17 cellular contexts compared by ENCODE assay signal in the genomic region with DNA sequence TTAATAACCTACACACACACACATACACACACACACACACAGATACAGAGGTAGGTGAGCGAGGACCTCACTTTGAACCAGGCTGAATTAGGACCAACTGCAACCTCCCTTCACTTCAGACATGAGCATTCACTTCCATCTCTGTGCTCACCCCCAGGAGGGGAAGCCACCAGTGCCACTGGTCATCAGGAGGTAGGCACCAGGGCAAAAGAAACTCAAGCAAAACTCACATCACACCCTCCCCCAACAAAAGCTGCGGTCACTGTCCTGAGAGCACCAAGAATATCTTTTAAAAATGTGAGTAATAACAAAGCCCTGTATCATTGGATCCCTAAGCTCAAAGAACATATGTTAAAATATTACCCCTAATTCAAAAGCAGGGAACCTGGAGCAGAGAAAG. TPM values are rescaled to one million over a fixed set of nuclear protein-coding genes. Genes with fewer than 3 reads are reported as not detected.
DNase-seq lines count a peak whose midpoint lies in the region; ATAC-seq, FAIRE-seq and TF ChIP-seq lines count a peak whose summit lies in the region.
"Had no signal": no experiment of that assay in that cellular context is flagged by ENCODE, and none has a peak within 500 bp of the region (broad histone marks: within the 10 kb centered on the region; RNA-seq: fewer than 3 reads in every experiment).

No MANE protein-coding gene starts in this region.

- H2AFZ ChIP-seq in OCI-LY1 (ENCODE audit: low read length) (no peak overlapping the region), H1 (ENCODE audit: low read length) (no peak overlapping the region)

- no peak overlapping the region for H2BK120ac ChIP-seq in H1 (replicated peaks; ENCODE audit: low read depth, low read length)

- peak overlapping the region; percentile 58 for H3K4me3 ChIP-seq in DOHH2 (ENCODE audit: low read length)
- H3K4me3 ChIP-seq in OCI-LY1 (ENCODE audit: low read depth, low read length, poor library complexity, severe bottlenecking) = peak overlapping the region; percentile 93
- no peak overlapping the region for H3K4me3 ChIP-seq in H1 (ENCODE audit: extremely low read depth in 1 of 4, insufficient read depth in 2 of 4, low read depth in 3 of 4, low read length in 4 of 4)
- H3K4me3 ChIP-seq in sigmoid colon = no peak overlapping the region
- no peak overlapping the region for H3K4me3 ChIP-seq in CD8-positive, alpha-beta memory T cell (ENCODE audit: low read length)
- no peak overlapping the region for H3K4me3 ChIP-seq in upper lobe of right lung
- H3K4me3 ChIP-seq: HAP-1 had no signal

- no peak overlapping the region for H3K27ac Mint-ChIP-seq in CD8-positive, alpha-beta memory T cell
- H3K27ac Mint-ChIP-seq: CD4-positive, alpha-beta T cell had no signal

- H3K4me3 Mint-ChIP-seq in CD8-positive, alpha-beta memory T cell = no peak overlapping the region
- H3K4me3 Mint-ChIP-seq: CD4-positive, alpha-beta T cell had no signal

- H3K9me3 ChIP-seq in DOHH2 (ENCODE audit: control insufficient read depth, insufficient read depth, low read length) (no peaks in the 10 kb centered on the region), OCI-LY1 (ENCODE audit: low read length) (no peaks in the 10 kb centered on the region), H1 (ENCODE audit: insufficient read depth in 2 of 2, low read depth in 1 of 2, low read length in 1 of 2) (no peaks in the 10 kb centered on the region), sigmoid colon (no peaks in the 10 kb centered on the region), upper lobe of right lung (no peaks in the 10 kb centered on the region)
- H3K9me3 ChIP-seq in CD8-positive, alpha-beta memory T cell (ENCODE audit: low read length) = no peaks in the 10 kb centered on the region
- H3K9me3 ChIP-seq: HAP-1 had no signal

- no peak overlapping the region for H3K4ac ChIP-seq in H1 (replicated peaks; ENCODE audit: insufficient read length, low read depth, low read length)

- H3F3A ChIP-seq in DOHH2 (ENCODE audit: control insufficient read depth, insufficient read depth) (peaks cover 34% of the 10 kb centered on the region), OCI-LY1 (ENCODE audit: insufficient read depth, low read length) (no peaks in the 10 kb centered on the region)

- no peaks in the 10 kb centered on the region for H3K27me3 Mint-ChIP-seq in CD8-positive, alpha-beta memory T cell
- H3K27me3 Mint-ChIP-seq: CD4-positive, alpha-beta T cell had no signal

- no peak overlapping the region for H2BK5ac ChIP-seq in H1 (ENCODE audit: low read depth, low read length)

- H3K4me2 ChIP-seq in DOHH2 (ENCODE audit: low read length) (peak overlapping the region; percentile 98), OCI-LY1 (ENCODE audit: low read length) (peak overlapping the region; percentile 96), H1 (ENCODE audit: insufficient read depth in 1 of 2, low read depth in 2 of 2, low read length in 2 of 2) (no peak overlapping the region)

- H3K79me1 ChIP-seq in H1 (ENCODE audit: low read depth, low read length) = no peaks in the 10 kb centered on the region

- FAIRE-seq in H1 (lab: Jason Lieb, UNC) = peak; percentile 7

- TF ChIP-seq POLR2A in H1 (IDR thresholded peaks at IDR 0.05; ENCODE audit: control extremely low read depth in 1 of 2, low read depth in 2 of 2, low read length in 2 of 2) = no peak
- TF ChIP-seq POLR2A in sigmoid colon (IDR thresholded peaks at IDR 0.05) = no peak

- H3K23me2 ChIP-seq in H1 (ENCODE audit: low read depth, low read length) = no peaks in the 10 kb centered on the region

- no peak overlapping the region for H2AK5ac ChIP-seq in H1 (ENCODE audit: low read depth, low read length)

- TF ChIP-seq RAD21 in H1 (IDR thresholded peaks at IDR 0.05 in 1 of 2, conservative IDR thresholded peaks at IDR 0.05 in 1 of 2; ENCODE audit: low read depth in 2 of 2, low read length in 2 of 2) = no peak

- no peak overlapping the region for H4K5ac ChIP-seq in H1 (ENCODE audit: insufficient read length, low read depth, low read length)

- no peak overlapping the region for H3K56ac ChIP-seq in H1 (replicated peaks; ENCODE audit: insufficient read length, low read depth, low read length)

- peak overlapping the region; percentile 92 for H3K27ac ChIP-seq in DOHH2 (ENCODE audit: low read depth, low read length)
- peak overlapping the region; percentile 98 for H3K27ac ChIP-seq in OCI-LY1 (ENCODE audit: low read depth, low read length, poor library complexity, severe bottlenecking)
- H3K27ac ChIP-seq in H1 (ENCODE audit: low read depth, low read length) = no peak overlapping the region
- peak overlapping the region; percentile 49 to 99 (median 97) for H3K27ac ChIP-seq in sigmoid colon
- no peak overlapping the region for H3K27ac ChIP-seq in CD8-positive, alpha-beta memory T cell (ENCODE audit: low read depth, low read length)
- no peak overlapping the region for H3K27ac ChIP-seq in upper lobe of right lung

- H3K9me3 Mint-ChIP-seq in CD8-positive, alpha-beta memory T cell = no peaks in the 10 kb centered on the region
- H3K9me3 Mint-ChIP-seq: CD4-positive, alpha-beta T cell had no signal

- H4K20me1 ChIP-seq in DOHH2 (ENCODE audit: control insufficient read depth, insufficient read depth, low read depth, low read length) = no peaks in the 10 kb centered on the region
- H4K20me1 ChIP-seq in OCI-LY1 (ENCODE audit: insufficient read depth, low read length) = no peaks in the 10 kb centered on the region
- H4K20me1 ChIP-seq in H1 (replicated peaks in 1 of 2; ENCODE audit: control insufficient read depth in 1 of 2, insufficient read depth in 2 of 2, low read length in 2 of 2) = no peaks in the 10 kb centered on the region

- H3K79me2 ChIP-seq in DOHH2 (ENCODE audit: control insufficient read depth, low read length) (peaks cover 100% of the 10 kb centered on the region), OCI-LY1 (ENCODE audit: insufficient read depth, low read length) (peaks cover 99% of the 10 kb centered on the region), H1 (ENCODE audit: control insufficient read depth in 1 of 2, insufficient read depth in 2 of 2, low read length in 2 of 2) (no peaks in the 10 kb centered on the region)

- H3K9me2 ChIP-seq in DOHH2 (replicated peaks; ENCODE audit: control insufficient read depth, low read length) = no peaks in the 10 kb centered on the region
- H3K9me2 ChIP-seq in OCI-LY1 (ENCODE audit: low read depth, low read length) = no peaks in the 10 kb centered on the region

- peaks cover 80% of the 10 kb centered on the region for H3K4me1 ChIP-seq in DOHH2 (ENCODE audit: control insufficient read depth, low read length)
- H3K4me1 ChIP-seq in OCI-LY1 (ENCODE audit: insufficient read depth, low read length, severe bottlenecking) = peaks cover 96% of the 10 kb centered on the region
- peaks cover 0 to 8% (median 4%) of the 10 kb centered on the region in 4 experiments; a peak in 4 of 7 replicates for H3K4me1 ChIP-seq in H1 (replicated peaks in 1 of 4; ENCODE audit: control insufficient read depth in 3 of 4, insufficient read depth in 4 of 4, low read length in 3 of 4)
- peaks cover 0 to 59% (median 41%) of the 10 kb centered on the region in 4 donors for H3K4me1 ChIP-seq in sigmoid colon
- H3K4me1 ChIP-seq in CD8-positive, alpha-beta memory T cell (ENCODE audit: insufficient read depth, low read length) = peaks cover 3% of the 10 kb centered on the region
- peaks cover 13% of the 10 kb centered on the region for H3K4me1 ChIP-seq in upper lobe of right lung

- H2BK12ac ChIP-seq in H1 (ENCODE audit: low read depth, low read length) = no peak overlapping the region

- WGBS in H1 (ENCODE audit: extremely low coverage in 1 of 2, insufficient coverage in 1 of 2, insufficient read length in 1 of 2, insufficient replicate concordance in 2 of 2, low coverage in 1 of 2, low lambda C conversion rate in 2 of 2, missing lambda C conversion rate in 1 of 2), 2 experiments = 94% methylated on average over 2 of the region's 2 CpGs; no CpG with 5 or more reads in 1 of the 2 experiments
- 93 to 99% methylated on average over 2 of the region's 2 CpGs for WGBS in sigmoid colon, 2 donors

- no peak overlapping the region for H3K14ac ChIP-seq in H1 (ENCODE audit: insufficient read length)

- DNase-seq in H1 (ENCODE audit: low read depth in 1 of 2, low spot score in 2 of 2) (no peak), sigmoid colon (no peak), upper lobe of right lung (no peak)
- no peak for DNase-seq in activated naive CD4-positive, alpha-beta T cell (lab: John Stamatoyannopoulos, UW)
- no peak for DNase-seq in CD8-positive, alpha-beta memory T cell
- DNase-seq: AML-193; Calu3; CD4-positive, alpha-beta T cell; NCI-H1048; NCI-H146; NCI-H2081; NCI-H510A; NCI-H774 had no signal

- no peak for ATAC-seq in upper lobe of right lung
- ATAC-seq: Panc1 had no signal

- no peak for TF ChIP-seq EP300 in H1 (IDR thresholded peaks at IDR 0.05; ENCODE audit: borderline replicate concordance in 1 of 2, low read depth in 2 of 2, low read length in 2 of 2)
- TF ChIP-seq EP300 in sigmoid colon (IDR thresholded peaks at IDR 0.05) = no peak

- TF ChIP-seq CTCF in DOHH2 (IDR thresholded peaks at IDR 0.05; ENCODE audit: low read depth, low read length, poor library complexity, severe bottlenecking) (no peak), OCI-LY1 (IDR thresholded peaks at IDR 0.05; ENCODE audit: low read length) (no peak), H1 (IDR thresholded peaks at IDR 0.05; ENCODE audit: control extremely low read depth in 1 of 3, insufficient read depth in 1 of 3, low read depth in 1 of 3, low read length in 3 of 3) (no peak), sigmoid colon (IDR thresholded peaks at IDR 0.05) (no peak), upper lobe of right lung (IDR thresholded peaks at IDR 0.05) (no peak)

- H4K8ac ChIP-seq in H1 (ENCODE audit: extremely low read depth, insufficient read depth, low read length) = no peak overlapping the region

- no peak overlapping the region for H3K18ac ChIP-seq in H1 (ENCODE audit: extremely low read depth, low read length)

- POLR2A ChIA-PET in H1 (lab: Charles Lee; ENCODE audit: partially characterized antibody) = no interaction called here
- POLR2A ChIA-PET in CD8-positive, alpha-beta memory T cell (lab: Charles Lee) = no interaction called here

- H2BK20ac ChIP-seq in H1 (ENCODE audit: low read length) = no peak overlapping the region

- no peak overlapping the region for H2BK15ac ChIP-seq in H1 (ENCODE audit: low read length)

- intact Hi-C loops in sigmoid colon (cut with DNase I) (no loop called here), upper lobe of right lung (cut with DNase I) (no loop called here)

- H3K36me3 Mint-ChIP-seq in CD8-positive, alpha-beta memory T cell = peaks cover 0 to 7% (median 5%) of the 10 kb centered on the region in 3 donors

- peaks cover 0 to under 1% (median 0%) of the 10 kb centered on the region in 3 donors for H3K4me1 Mint-ChIP-seq in CD8-positive, alpha-beta memory T cell

- H3K9ac ChIP-seq in OCI-LY1 (ENCODE audit: low read length) (peak overlapping the region; percentile 96), H1 (replicated peaks in 1 of 4; ENCODE audit: extremely low read depth in 1 of 4, low read depth in 3 of 4, low read length in 3 of 4) (no peak overlapping the region)

- no peak overlapping the region for H4K91ac ChIP-seq in H1 (replicated peaks; ENCODE audit: insufficient read length, low read length)

- no peaks in the 10 kb centered on the region for H3K27me3 ChIP-seq in DOHH2 (ENCODE audit: control insufficient read depth, low read length)
- no peaks in the 10 kb centered on the region for H3K27me3 ChIP-seq in OCI-LY1 (ENCODE audit: insufficient read depth, low read length)
- peaks cover 0 to 4% (median 3%) of the 10 kb centered on the region in 4 experiments; a peak in 5 of 7 replicates for H3K27me3 ChIP-seq in H1 (replicated peaks in 1 of 4; ENCODE audit: control insufficient read depth in 3 of 4, extremely low read depth in 1 of 4, insufficient read depth in 3 of 4, low read length in 3 of 4)
- H3K27me3 ChIP-seq in sigmoid colon = no peaks in the 10 kb centered on the region
- no peaks in the 10 kb centered on the region for H3K27me3 ChIP-seq in CD8-positive, alpha-beta memory T cell (ENCODE audit: insufficient read depth, low read length, poor library complexity, severe bottlenecking)
- no peaks in the 10 kb centered on the region for H3K27me3 ChIP-seq in upper lobe of right lung

- CTCF ChIA-PET in H1 (lab: Charles Lee; ENCODE audit: partially characterized antibody) = interaction anchor here (0.7 to 1.4 kb wide), 3 partner anchors 82 to 110 kb away, joined by 3 to 5 read pairs (median 3); no protein-coding TSS in a partner anchor
- CTCF ChIA-PET in CD8-positive, alpha-beta memory T cell (lab: Charles Lee) = no interaction called here

- H3K36me3 ChIP-seq in DOHH2 (ENCODE audit: control insufficient read depth, low read length) (peaks cover 90% of the 10 kb centered on the region), OCI-LY1 (ENCODE audit: insufficient read depth, low read length) (peaks cover 51% of the 10 kb centered on the region; the same call in 1 of the 2 replicates), H1 (ENCODE audit: control insufficient read depth in 2 of 4, insufficient read depth in 4 of 4, low read length in 3 of 4) (no peaks in the 10 kb centered on the region), sigmoid colon (no peaks in the 10 kb centered on the region), upper lobe of right lung (no peaks in the 10 kb centered on the region)
- no peaks in the 10 kb centered on the region for H3K36me3 ChIP-seq in CD8-positive, alpha-beta memory T cell (ENCODE audit: insufficient read depth, low read length)
- H3K36me3 ChIP-seq: HAP-1 had no signal

- no peak overlapping the region for H3K23ac ChIP-seq in H1 (ENCODE audit: insufficient read length)

RNA-seq across cellular contexts. Expression of a gene that starts 8.1 kb away (rescaled TPM):
- 24.6 and 25.4 TPM in 2 replicates for total RNA-seq in H1 (2021; fragmentation: NEBNext Ultra II Directional; extraction: Animal tissue kit (Norgen Biotek cat#: 25700))
- polyA plus RNA-seq in H1 (2011; rRNA removed) (11.6 and 13.9 TPM in 2 replicates), sigmoid colon (10 to 100 TPM; 13.8 to 32.9 (median 14.3) TPM)
- 11.7 TPM for polyA plus RNA-seq in H1 (2011; cell fraction: cytosol; rRNA removed)
- 29.3 TPM for polyA plus RNA-seq in H1 (2011; cell fraction: nucleus; rRNA removed)
- 13.6 to 16.2 TPM (median 15.2 TPM) in 4 replicates for polyA plus RNA-seq in H1 (2012, experiment 1 of 2)
- 1.6 TPM for polyA plus RNA-seq in H1 (2012, experiment 2 of 2)
- 23.2 TPM for polyA plus RNA-seq in H1 (2013, experiment 1 of 2)
- polyA plus RNA-seq in H1 (2013, experiment 2 of 2) = 20.2 TPM
- polyA minus RNA-seq in H1 (2011; rRNA and poly(A)+ RNA removed) = 80.5 and 88.9 TPM in 2 replicates
- polyA minus RNA-seq in H1 (2011; cell fraction: cytosol; rRNA and poly(A)+ RNA removed) = 37.4 TPM
- 242 TPM for polyA minus RNA-seq in H1 (2011; cell fraction: nucleus; rRNA and poly(A)+ RNA removed)
- total RNA-seq in sigmoid colon (100 to 1,000 TPM; 139 to 232 (median 169) TPM), upper lobe of right lung (140 TPM)
- 100 to 1,000 TPM; 142 to 147 TPM for total RNA-seq in CD8-positive, alpha-beta memory T cell
- 185 TPM for polyA plus RNA-seq in CD8-positive, alpha-beta memory T cell

Comparison
In these comparisons a context has a peak if more than half of its experiments do, and no peak if none do; other contexts are left out.
1. H3K27ac ChIP-seq: peak in DOHH2 (single experiment), OCI-LY1 (single experiment) and sigmoid colon (4 of 4); none in H1 (single experiment), CD8-positive, alpha-beta memory T cell (single experiment) and upper lobe of right lung (single experiment).
2. H3K4me2 ChIP-seq: peak in DOHH2 (single experiment) and OCI-LY1 (single experiment); none in H1 (0 of 2).
3. H3K4me3 ChIP-seq: peak in DOHH2 (single experiment) and OCI-LY1 (single experiment); none in H1 (0 of 4), sigmoid colon (0 of 4), CD8-positive, alpha-beta memory T cell (single experiment) and upper lobe of right lung (single experiment).